In the genomic region with DNA sequence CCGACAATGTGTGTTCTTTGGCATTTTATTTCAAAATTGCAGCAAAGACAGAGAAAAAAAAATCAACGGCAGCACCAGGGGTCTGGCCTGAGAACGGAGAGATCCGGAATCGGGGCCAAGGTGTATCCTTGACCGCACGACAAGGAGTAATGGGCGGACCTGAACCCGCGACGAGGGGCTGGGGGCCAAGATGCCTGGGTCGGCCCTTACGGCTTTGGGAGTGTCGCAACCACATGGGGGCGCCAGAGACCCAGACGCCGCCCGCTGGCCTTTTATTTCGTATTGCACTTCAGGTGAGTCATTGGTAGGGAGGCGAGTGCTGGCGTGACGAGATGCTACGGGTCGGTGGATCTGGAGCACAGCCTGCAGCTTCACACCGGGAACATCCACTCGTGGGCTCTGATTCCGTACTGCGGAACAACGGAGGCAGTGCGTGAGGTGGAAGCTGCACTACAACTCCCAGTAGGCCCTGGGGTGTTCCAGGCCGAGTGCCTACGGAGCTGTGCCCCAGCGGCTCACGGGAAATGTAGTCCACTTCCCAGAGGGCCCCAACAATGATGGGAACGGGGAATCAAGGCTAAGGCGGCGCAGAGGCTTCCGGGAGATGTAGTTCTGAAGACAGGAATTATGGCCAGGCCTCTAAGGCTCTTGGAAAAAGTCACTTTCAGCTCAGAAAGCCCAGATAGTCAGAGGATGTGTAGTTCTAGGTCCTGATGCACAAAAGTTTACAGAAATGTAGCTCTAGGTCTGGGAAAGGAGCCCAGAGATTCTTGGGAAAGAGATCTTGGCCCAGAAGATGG, we compare ENCODE assay signal across 1 cellular context.
TF ChIP-seq lines count a peak whose summit lies in the region.

No MANE protein-coding gene starts in this region.

TF ChIP-seq in GM12878, 131 proteins besides CTCF, POLR2A, EP300 and RAD21 (continues in another document):
- TF ChIP-seq KLF5 (IDR thresholded peaks at IDR 0.05; ENCODE audit: partially characterized antibody) (peak; percentile 67), NBN (IDR thresholded peaks at IDR 0.05) (peak; percentile 82; the same call in 1 of the 2 replicates), JUNB (IDR thresholded peaks at IDR 0.05) (no peak), IKZF1 (conservative IDR thresholded peaks at IDR 0.05) (peak; percentile 100), STAT3 (IDR thresholded peaks at IDR 0.05; ENCODE audit: low read depth, low read length) (no peak), PML (IDR thresholded peaks at IDR 0.05; ENCODE audit: low read length) (peak; percentile 50; the same call in 1 of the 2 replicates), ESRRA (IDR thresholded peaks at IDR 0.05; ENCODE audit: low read length) (peak; percentile 68; the same call in 1 of the 2 replicates), MYB (IDR thresholded peaks at IDR 0.05; ENCODE audit: borderline replicate concordance, low read depth, low read length) (no peak), ZNF622 (IDR thresholded peaks at IDR 0.05) (no peak), CREM (IDR thresholded peaks at IDR 0.05; ENCODE audit: low read depth) (peak; percentile 95), EZH2 (IDR thresholded peaks at IDR 0.05; ENCODE audit: borderline replicate concordance, control insufficient read depth, low read depth, low read length) (no peak), YY1 (IDR thresholded peaks at IDR 0.05; ENCODE audit: low read depth, low read length) (peak; percentile 90), RAD51 (IDR thresholded peaks at IDR 0.05) (no peak), SIN3A (IDR thresholded peaks at IDR 0.05; ENCODE audit: low read depth, low read length) (no peak), NFYA (IDR thresholded peaks at IDR 0.05; ENCODE audit: borderline replicate concordance, low read depth, low read length) (no peak), TBL1XR1 (IDR thresholded peaks at IDR 0.05; ENCODE audit: low read depth, low read length) (peak; percentile 66; the same call in 1 of the 2 replicates), MXI1 (IDR thresholded peaks at IDR 0.05; ENCODE audit: low read depth, low read length) (peak; percentile 38), SUPT20H (IDR thresholded peaks at IDR 0.05; ENCODE audit: borderline replicate concordance, control insufficient read depth, low read depth, low read length) (no peak), BHLHE40 (IDR thresholded peaks at IDR 0.05; ENCODE audit: borderline replicate concordance in 1 of 2, low read depth in 2 of 2, low read length in 1 of 2) (peak; percentile 59 to 61; a peak in 2 of 4 replicates), CREB1 (IDR thresholded peaks at IDR 0.05; ENCODE audit: low read depth) (peak; percentile 77; the same call in 1 of the 2 replicates), TCF7 (IDR thresholded peaks at IDR 0.05; ENCODE audit: borderline replicate concordance) (no peak), IKZF2 (IDR thresholded peaks at IDR 0.05) (peak; percentile 72 to 78), ZNF217 (IDR thresholded peaks at IDR 0.05) (no peak), ZNF274 (IDR thresholded peaks at IDR 0.05; ENCODE audit: insufficient read depth, insufficient read length) (no peak), SMC3 (IDR thresholded peaks at IDR 0.05; ENCODE audit: borderline replicate concordance, low read length) (peak; percentile 94), NR2C2 (IDR thresholded peaks at IDR 0.05; ENCODE audit: borderline replicate concordance, control insufficient read depth, insufficient read length, low read depth) (no peak), SMARCA5 (IDR thresholded peaks at IDR 0.05) (peak; percentile 88; the same call in 1 of the 2 replicates)
- TF ChIP-seq, protein P1, sequence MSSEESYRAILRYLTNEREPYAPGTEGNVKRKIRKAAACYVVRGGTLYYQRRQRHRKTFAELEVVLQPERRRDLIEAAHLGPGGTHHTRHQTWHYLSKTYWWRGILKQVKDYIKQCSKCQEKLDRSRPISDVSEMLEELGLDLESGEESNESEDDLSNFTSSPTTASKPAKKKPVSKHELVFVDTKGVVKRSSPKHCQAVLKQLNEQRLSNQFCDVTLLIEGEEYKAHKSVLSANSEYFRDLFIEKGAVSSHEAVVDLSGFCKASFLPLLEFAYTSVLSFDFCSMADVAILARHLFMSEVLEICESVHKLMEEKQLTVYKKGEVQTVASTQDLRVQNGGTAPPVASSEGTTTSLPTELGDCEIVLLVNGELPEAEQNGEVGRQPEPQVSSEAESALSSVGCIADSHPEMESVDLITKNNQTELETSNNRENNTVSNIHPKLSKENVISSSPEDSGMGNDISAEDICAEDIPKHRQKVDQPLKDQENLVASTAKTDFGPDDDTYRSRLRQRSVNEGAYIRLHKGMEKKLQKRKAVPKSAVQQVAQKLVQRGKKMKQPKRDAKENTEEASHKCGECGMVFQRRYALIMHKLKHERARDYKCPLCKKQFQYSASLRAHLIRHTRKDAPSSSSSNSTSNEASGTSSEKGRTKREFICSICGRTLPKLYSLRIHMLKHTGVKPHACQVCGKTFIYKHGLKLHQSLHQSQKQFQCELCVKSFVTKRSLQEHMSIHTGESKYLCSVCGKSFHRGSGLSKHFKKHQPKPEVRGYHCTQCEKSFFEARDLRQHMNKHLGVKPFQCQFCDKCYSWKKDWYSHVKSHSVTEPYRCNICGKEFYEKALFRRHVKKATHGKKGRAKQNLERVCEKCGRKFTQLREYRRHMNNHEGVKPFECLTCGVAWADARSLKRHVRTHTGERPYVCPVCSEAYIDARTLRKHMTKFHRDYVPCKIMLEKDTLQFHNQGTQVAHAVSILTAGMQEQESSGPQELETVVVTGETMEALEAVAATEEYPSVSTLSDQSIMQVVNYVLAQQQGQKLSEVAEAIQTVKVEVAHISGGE (CRISPR knock-in tag; IDR thresholded peaks at IDR 0.05): no peak
- TF ChIP-seq, protein P2, sequence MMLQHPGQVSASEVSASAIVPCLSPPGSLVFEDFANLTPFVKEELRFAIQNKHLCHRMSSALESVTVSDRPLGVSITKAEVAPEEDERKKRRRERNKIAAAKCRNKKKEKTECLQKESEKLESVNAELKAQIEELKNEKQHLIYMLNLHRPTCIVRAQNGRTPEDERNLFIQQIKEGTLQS (IDR thresholded peaks at IDR 0.05; ENCODE audit: borderline replicate concordance, extremely low read depth, low read depth, low read length): peak; percentile 60; the same call in 1 of the 2 replicates
- TF ChIP-seq, protein P3, sequence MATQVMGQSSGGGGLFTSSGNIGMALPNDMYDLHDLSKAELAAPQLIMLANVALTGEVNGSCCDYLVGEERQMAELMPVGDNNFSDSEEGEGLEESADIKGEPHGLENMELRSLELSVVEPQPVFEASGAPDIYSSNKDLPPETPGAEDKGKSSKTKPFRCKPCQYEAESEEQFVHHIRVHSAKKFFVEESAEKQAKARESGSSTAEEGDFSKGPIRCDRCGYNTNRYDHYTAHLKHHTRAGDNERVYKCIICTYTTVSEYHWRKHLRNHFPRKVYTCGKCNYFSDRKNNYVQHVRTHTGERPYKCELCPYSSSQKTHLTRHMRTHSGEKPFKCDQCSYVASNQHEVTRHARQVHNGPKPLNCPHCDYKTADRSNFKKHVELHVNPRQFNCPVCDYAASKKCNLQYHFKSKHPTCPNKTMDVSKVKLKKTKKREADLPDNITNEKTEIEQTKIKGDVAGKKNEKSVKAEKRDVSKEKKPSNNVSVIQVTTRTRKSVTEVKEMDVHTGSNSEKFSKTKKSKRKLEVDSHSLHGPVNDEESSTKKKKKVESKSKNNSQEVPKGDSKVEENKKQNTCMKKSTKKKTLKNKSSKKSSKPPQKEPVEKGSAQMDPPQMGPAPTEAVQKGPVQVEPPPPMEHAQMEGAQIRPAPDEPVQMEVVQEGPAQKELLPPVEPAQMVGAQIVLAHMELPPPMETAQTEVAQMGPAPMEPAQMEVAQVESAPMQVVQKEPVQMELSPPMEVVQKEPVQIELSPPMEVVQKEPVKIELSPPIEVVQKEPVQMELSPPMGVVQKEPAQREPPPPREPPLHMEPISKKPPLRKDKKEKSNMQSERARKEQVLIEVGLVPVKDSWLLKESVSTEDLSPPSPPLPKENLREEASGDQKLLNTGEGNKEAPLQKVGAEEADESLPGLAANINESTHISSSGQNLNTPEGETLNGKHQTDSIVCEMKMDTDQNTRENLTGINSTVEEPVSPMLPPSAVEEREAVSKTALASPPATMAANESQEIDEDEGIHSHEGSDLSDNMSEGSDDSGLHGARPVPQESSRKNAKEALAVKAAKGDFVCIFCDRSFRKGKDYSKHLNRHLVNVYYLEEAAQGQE (IDR thresholded peaks at IDR 0.05; ENCODE audit: low read depth, low read length): no peak
- TF ChIP-seq, protein P4, sequence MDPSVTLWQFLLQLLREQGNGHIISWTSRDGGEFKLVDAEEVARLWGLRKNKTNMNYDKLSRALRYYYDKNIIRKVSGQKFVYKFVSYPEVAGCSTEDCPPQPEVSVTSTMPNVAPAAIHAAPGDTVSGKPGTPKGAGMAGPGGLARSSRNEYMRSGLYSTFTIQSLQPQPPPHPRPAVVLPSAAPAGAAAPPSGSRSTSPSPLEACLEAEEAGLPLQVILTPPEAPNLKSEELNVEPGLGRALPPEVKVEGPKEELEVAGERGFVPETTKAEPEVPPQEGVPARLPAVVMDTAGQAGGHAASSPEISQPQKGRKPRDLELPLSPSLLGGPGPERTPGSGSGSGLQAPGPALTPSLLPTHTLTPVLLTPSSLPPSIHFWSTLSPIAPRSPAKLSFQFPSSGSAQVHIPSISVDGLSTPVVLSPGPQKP (IDR thresholded peaks at IDR 0.05; ENCODE audit: low read depth, low read length): peak; percentile 66
- TF ChIP-seq, protein P5, sequence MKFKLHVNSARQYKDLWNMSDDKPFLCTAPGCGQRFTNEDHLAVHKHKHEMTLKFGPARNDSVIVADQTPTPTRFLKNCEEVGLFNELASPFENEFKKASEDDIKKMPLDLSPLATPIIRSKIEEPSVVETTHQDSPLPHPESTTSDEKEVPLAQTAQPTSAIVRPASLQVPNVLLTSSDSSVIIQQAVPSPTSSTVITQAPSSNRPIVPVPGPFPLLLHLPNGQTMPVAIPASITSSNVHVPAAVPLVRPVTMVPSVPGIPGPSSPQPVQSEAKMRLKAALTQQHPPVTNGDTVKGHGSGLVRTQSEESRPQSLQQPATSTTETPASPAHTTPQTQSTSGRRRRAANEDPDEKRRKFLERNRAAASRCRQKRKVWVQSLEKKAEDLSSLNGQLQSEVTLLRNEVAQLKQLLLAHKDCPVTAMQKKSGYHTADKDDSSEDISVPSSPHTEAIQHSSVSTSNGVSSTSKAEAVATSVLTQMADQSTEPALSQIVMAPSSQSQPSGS (IDR thresholded peaks at IDR 0.05; ENCODE audit: low read length): no peak
- TF ChIP-seq, protein P6, sequence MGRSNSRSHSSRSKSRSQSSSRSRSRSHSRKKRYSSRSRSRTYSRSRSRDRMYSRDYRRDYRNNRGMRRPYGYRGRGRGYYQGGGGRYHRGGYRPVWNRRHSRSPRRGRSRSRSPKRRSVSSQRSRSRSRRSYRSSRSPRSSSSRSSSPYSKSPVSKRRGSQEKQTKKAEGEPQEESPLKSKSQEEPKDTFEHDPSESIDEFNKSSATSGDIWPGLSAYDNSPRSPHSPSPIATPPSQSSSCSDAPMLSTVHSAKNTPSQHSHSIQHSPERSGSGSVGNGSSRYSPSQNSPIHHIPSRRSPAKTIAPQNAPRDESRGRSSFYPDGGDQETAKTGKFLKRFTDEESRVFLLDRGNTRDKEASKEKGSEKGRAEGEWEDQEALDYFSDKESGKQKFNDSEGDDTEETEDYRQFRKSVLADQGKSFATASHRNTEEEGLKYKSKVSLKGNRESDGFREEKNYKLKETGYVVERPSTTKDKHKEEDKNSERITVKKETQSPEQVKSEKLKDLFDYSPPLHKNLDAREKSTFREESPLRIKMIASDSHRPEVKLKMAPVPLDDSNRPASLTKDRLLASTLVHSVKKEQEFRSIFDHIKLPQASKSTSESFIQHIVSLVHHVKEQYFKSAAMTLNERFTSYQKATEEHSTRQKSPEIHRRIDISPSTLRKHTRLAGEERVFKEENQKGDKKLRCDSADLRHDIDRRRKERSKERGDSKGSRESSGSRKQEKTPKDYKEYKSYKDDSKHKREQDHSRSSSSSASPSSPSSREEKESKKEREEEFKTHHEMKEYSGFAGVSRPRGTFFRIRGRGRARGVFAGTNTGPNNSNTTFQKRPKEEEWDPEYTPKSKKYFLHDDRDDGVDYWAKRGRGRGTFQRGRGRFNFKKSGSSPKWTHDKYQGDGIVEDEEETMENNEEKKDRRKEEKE (IDR thresholded peaks at IDR 0.05): no peak
- TF ChIP-seq, protein P7, sequence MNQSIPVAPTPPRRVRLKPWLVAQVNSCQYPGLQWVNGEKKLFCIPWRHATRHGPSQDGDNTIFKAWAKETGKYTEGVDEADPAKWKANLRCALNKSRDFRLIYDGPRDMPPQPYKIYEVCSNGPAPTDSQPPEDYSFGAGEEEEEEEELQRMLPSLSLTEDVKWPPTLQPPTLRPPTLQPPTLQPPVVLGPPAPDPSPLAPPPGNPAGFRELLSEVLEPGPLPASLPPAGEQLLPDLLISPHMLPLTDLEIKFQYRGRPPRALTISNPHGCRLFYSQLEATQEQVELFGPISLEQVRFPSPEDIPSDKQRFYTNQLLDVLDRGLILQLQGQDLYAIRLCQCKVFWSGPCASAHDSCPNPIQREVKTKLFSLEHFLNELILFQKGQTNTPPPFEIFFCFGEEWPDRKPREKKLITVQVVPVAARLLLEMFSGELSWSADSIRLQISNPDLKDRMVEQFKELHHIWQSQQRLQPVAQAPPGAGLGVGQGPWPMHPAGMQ (IDR thresholded peaks at IDR 0.05; ENCODE audit: borderline replicate concordance): no peak
- TF ChIP-seq, protein P8, sequence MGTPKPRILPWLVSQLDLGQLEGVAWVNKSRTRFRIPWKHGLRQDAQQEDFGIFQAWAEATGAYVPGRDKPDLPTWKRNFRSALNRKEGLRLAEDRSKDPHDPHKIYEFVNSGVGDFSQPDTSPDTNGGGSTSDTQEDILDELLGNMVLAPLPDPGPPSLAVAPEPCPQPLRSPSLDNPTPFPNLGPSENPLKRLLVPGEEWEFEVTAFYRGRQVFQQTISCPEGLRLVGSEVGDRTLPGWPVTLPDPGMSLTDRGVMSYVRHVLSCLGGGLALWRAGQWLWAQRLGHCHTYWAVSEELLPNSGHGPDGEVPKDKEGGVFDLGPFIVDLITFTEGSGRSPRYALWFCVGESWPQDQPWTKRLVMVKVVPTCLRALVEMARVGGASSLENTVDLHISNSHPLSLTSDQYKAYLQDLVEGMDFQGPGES (IDR thresholded peaks at IDR 0.05): 0 out of 2 replicates have a peak, but pooled peaks have one; percentile 35
- TF ChIP-seq, protein P9, sequence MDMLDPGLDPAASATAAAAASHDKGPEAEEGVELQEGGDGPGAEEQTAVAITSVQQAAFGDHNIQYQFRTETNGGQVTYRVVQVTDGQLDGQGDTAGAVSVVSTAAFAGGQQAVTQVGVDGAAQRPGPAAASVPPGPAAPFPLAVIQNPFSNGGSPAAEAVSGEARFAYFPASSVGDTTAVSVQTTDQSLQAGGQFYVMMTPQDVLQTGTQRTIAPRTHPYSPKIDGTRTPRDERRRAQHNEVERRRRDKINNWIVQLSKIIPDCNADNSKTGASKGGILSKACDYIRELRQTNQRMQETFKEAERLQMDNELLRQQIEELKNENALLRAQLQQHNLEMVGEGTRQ (IDR thresholded peaks at IDR 0.05; ENCODE audit: borderline replicate concordance, low read depth, low read length): no peak
- TF ChIP-seq, protein P10, sequence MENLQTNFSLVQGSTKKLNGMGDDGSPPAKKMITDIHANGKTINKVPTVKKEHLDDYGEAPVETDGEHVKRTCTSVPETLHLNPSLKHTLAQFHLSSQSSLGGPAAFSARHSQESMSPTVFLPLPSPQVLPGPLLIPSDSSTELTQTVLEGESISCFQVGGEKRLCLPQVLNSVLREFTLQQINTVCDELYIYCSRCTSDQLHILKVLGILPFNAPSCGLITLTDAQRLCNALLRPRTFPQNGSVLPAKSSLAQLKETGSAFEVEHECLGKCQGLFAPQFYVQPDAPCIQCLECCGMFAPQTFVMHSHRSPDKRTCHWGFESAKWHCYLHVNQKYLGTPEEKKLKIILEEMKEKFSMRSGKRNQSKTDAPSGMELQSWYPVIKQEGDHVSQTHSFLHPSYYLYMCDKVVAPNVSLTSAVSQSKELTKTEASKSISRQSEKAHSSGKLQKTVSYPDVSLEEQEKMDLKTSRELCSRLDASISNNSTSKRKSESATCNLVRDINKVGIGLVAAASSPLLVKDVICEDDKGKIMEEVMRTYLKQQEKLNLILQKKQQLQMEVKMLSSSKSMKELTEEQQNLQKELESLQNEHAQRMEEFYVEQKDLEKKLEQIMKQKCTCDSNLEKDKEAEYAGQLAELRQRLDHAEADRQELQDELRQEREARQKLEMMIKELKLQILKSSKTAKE (IDR thresholded peaks at IDR 0.05; ENCODE audit: low read depth, poor library complexity, severe bottlenecking): no peak
